ENCODE assay signal across 9 cellular contexts in genomic region chr11:130653838-130654601, GRCh38.
DNase-seq lines count a peak whose midpoint lies in the region; ATAC-seq and TF ChIP-seq lines count a peak whose summit lies in the region.
"Had no signal": no experiment of that assay in that cellular context is flagged by ENCODE, and none has a peak within 500 bp of the region (broad histone marks: within the 10 kb centered on the region; RNA-seq: fewer than 3 reads in every experiment).

No MANE protein-coding gene starts in this region.

- no peak overlapping the region for H3K27ac Mint-ChIP-seq in activated naive CD8-positive, alpha-beta T cell treated with anti-CD3 and anti-CD28 coated beads, Interleukin-2, amount 50 U/mL, for 24 hours
- no peak overlapping the region for H3K27ac Mint-ChIP-seq in stimulated activated naive CD8-positive, alpha-beta T cell treated with anti-CD3 and anti-CD28 coated beads, Interleukin-15, amount 100 ng/mL, for 72 hours
- H3K27ac Mint-ChIP-seq: activated naive CD4-positive, alpha-beta T cell treated with anti-CD3 and anti-CD28 coated beads for 36 hours had no signal

- no peak for TF ChIP-seq EP300 in sigmoid colon (IDR thresholded peaks at IDR 0.05)

- peaks cover 0 to 49% (median 43%) of the 10 kb centered on the region in 4 donors for H3K4me1 ChIP-seq in sigmoid colon

- no peak for TF ChIP-seq POLR2A in sigmoid colon (IDR thresholded peaks at IDR 0.05)

- no peak overlapping the region for H3K4me3 ChIP-seq in H7 (ENCODE audit: insufficient read depth, low read depth, low read length)
- no peak overlapping the region for H3K4me3 ChIP-seq in sigmoid colon

- peak; percentile 32 for DNase-seq in H7
- DNase-seq in cerebellar cortex (ENCODE audit: low spot score) = peak; percentile 95
- DNase-seq in islet precursor cell = peak; percentile 69
- peak; percentile 86 for DNase-seq in sigmoid colon
- no peak for DNase-seq in stimulated activated CD4-positive, alpha-beta T cell treated with anti-CD3 and anti-CD28 coated beads, Interleukin-4, amount 100 ng/mL, for 24 hours
- no peak for DNase-seq in epidermal melanocyte (ENCODE audit: insufficient read length, low spot score)
- DNase-seq in activated naive CD8-positive, alpha-beta T cell treated with anti-CD3 and anti-CD28 coated beads, Interleukin-2, amount 50 U/mL, for 24 hours = no peak
- DNase-seq in stimulated activated naive CD8-positive, alpha-beta T cell treated with anti-CD3 and anti-CD28 coated beads, Interleukin-15, amount 100 ng/mL, for 72 hours = no peak
- DNase-seq: activated naive CD4-positive, alpha-beta T cell treated with anti-CD3 and anti-CD28 coated beads for 36 hours had no signal

- no peak for ATAC-seq in activated naive CD8-positive, alpha-beta T cell treated with anti-CD3 and anti-CD28 coated beads, Interleukin-2, amount 50 U/mL, for 24 hours
- no peak for ATAC-seq in stimulated activated naive CD8-positive, alpha-beta T cell treated with anti-CD3 and anti-CD28 coated beads, Interleukin-15, amount 100 ng/mL, for 72 hours

- H3K4me1 Mint-ChIP-seq in activated naive CD8-positive, alpha-beta T cell treated with anti-CD3 and anti-CD28 coated beads, Interleukin-2, amount 50 U/mL, for 24 hours = no peaks in the 10 kb centered on the region
- no peaks in the 10 kb centered on the region for H3K4me1 Mint-ChIP-seq in stimulated activated naive CD8-positive, alpha-beta T cell treated with anti-CD3 and anti-CD28 coated beads, Interleukin-15, amount 100 ng/mL, for 72 hours

- H3K27me3 Mint-ChIP-seq in activated naive CD8-positive, alpha-beta T cell treated with anti-CD3 and anti-CD28 coated beads, Interleukin-2, amount 50 U/mL, for 24 hours = no peaks in the 10 kb centered on the region
- H3K27me3 Mint-ChIP-seq in stimulated activated naive CD8-positive, alpha-beta T cell treated with anti-CD3 and anti-CD28 coated beads, Interleukin-15, amount 100 ng/mL, for 72 hours = peaks cover 8% of the 10 kb centered on the region

- H3K27ac ChIP-seq in sigmoid colon = peak overlapping the region; percentile 69 to 78 (median 76)

- H3K36me3 Mint-ChIP-seq in activated naive CD8-positive, alpha-beta T cell treated with anti-CD3 and anti-CD28 coated beads, Interleukin-2, amount 50 U/mL, for 24 hours (ENCODE audit: low read depth) = no peaks in the 10 kb centered on the region

- peaks cover 11% of the 10 kb centered on the region for H3K9me3 Mint-ChIP-seq in activated naive CD8-positive, alpha-beta T cell treated with anti-CD3 and anti-CD28 coated beads, Interleukin-2, amount 50 U/mL, for 24 hours
- H3K9me3 Mint-ChIP-seq in stimulated activated naive CD8-positive, alpha-beta T cell treated with anti-CD3 and anti-CD28 coated beads, Interleukin-15, amount 100 ng/mL, for 72 hours = peaks cover 0 to 5% of the 10 kb centered on the region in 2 donors

- 28 to 60% methylated on average over 5 of the region's 5 CpGs for WGBS in sigmoid colon, 2 donors

- TF ChIP-seq CTCF in sigmoid colon (IDR thresholded peaks at IDR 0.05) = no peak

- H3K27me3 ChIP-seq in H7 (ENCODE audit: control insufficient read depth, insufficient read depth, low read length) (no peaks in the 10 kb centered on the region), sigmoid colon (no peaks in the 10 kb centered on the region)

- H3K36me3 ChIP-seq in H7 (replicated peaks; ENCODE audit: control insufficient read depth, insufficient read depth, low read length) (no peaks in the 10 kb centered on the region), sigmoid colon (no peaks in the 10 kb centered on the region)

- intact Hi-C loops in sigmoid colon (cut with DNase I) = loop anchor here (2.0 kb wide), 1 partner anchor 17 kb away; no protein-coding TSS in a partner anchor

- H3K9me3 ChIP-seq in sigmoid colon = no peaks in the 10 kb centered on the region

- no peak overlapping the region for H3K4me3 Mint-ChIP-seq in activated naive CD8-positive, alpha-beta T cell treated with anti-CD3 and anti-CD28 coated beads, Interleukin-2, amount 50 U/mL, for 24 hours
- no peak overlapping the region for H3K4me3 Mint-ChIP-seq in stimulated activated naive CD8-positive, alpha-beta T cell treated with anti-CD3 and anti-CD28 coated beads, Interleukin-15, amount 100 ng/mL, for 72 hours
- H3K4me3 Mint-ChIP-seq: activated naive CD4-positive, alpha-beta T cell treated with anti-CD3 and anti-CD28 coated beads for 36 hours had no signal

Comparison
In these comparisons a context has a peak if more than half of its experiments do, and no peak if none do; other contexts are left out.
1. DNase-seq: peak in H7 (single experiment), cerebellar cortex (single experiment), islet precursor cell (single experiment) and sigmoid colon (single experiment); none in stimulated activated CD4-positive, alpha-beta T cell treated with anti-CD3 and anti-CD28 coated beads, Interleukin-4, amount 100 ng/mL, for 24 hours (single experiment), epidermal melanocyte (single experiment), activated naive CD8-positive, alpha-beta T cell treated with anti-CD3 and anti-CD28 coated beads, Interleukin-2, amount 50 U/mL, for 24 hours (single experiment) and stimulated activated naive CD8-positive, alpha-beta T cell treated with anti-CD3 and anti-CD28 coated beads, Interleukin-15, amount 100 ng/mL, for 72 hours (0 of 2).